8 cellular contexts compared by ENCODE assay signal in the genomic region with DNA sequence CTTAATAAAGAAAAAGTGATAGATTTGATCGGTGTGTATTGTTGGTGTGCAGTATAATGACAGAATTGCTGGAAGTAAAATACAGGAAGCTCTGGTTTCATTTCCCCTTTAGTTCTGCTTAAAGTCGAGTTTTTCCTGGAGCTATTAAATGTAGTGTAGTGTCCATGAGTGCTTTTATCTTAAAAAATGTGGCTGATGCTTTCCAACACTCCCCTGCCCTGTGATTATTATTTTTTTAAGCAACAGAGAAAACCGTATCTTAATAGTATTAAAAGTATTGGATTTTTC. TPM values are rescaled to one million over a fixed set of nuclear protein-coding genes. Genes with fewer than 3 reads are reported as not detected.
DNase-seq lines count a peak whose midpoint lies in the region; ATAC-seq, FAIRE-seq and TF ChIP-seq lines count a peak whose summit lies in the region.

No MANE protein-coding gene starts in this region.

- no peak for DNase-seq in stimulated activated naive CD8-positive, alpha-beta T cell treated with anti-CD3 and anti-CD28 coated beads, Interleukin-15, Interleukin-2, amounts not matched to agents 100 U/mL and 50 U/mL, for 24 hours
- DNase-seq in keratinocyte (ENCODE audit: low read depth, low spot score) (no peak), tibial artery (no peak), NCI-H2107 (lab: John Stamatoyannopoulos, UW) (no peak), sciatic nerve (ENCODE audit: low spot score) (no peak)

- H3K9ac ChIP-seq in keratinocyte (ENCODE audit: control insufficient read depth, extremely low read depth, insufficient read depth, low read length): peak overlapping the region; percentile 91

- H3K4me2 ChIP-seq in keratinocyte (ENCODE audit: control insufficient read depth, extremely low read depth, insufficient read depth, low read depth, low read length): peak overlapping the region; percentile 95

- H3K27me3 Mint-ChIP-seq in stimulated activated naive CD8-positive, alpha-beta T cell treated with anti-CD3 and anti-CD28 coated beads, Interleukin-15, Interleukin-2, amounts not matched to agents 100 ng/mL and 50 ng/mL, for 24 hours: no peaks in the 10 kb centered on the region

- H3K4me1 Mint-ChIP-seq in stimulated activated naive CD8-positive, alpha-beta T cell treated with anti-CD3 and anti-CD28 coated beads, Interleukin-15, Interleukin-2, amounts not matched to agents 100 ng/mL and 50 ng/mL, for 24 hours (ENCODE audit: low read depth): peaks cover 23% of the 10 kb centered on the region

- peak overlapping the region; percentile 98 for H3K27ac Mint-ChIP-seq in stimulated activated naive CD8-positive, alpha-beta T cell treated with anti-CD3 and anti-CD28 coated beads, Interleukin-15, Interleukin-2, amounts not matched to agents 100 ng/mL and 50 ng/mL, for 24 hours

- no peaks in the 10 kb centered on the region for H3K9me3 Mint-ChIP-seq in stimulated activated naive CD8-positive, alpha-beta T cell treated with anti-CD3 and anti-CD28 coated beads, Interleukin-15, Interleukin-2, amounts not matched to agents 100 ng/mL and 50 ng/mL, for 24 hours

- intact Hi-C loops in tibial artery (cut with DNase I; ENCODE audit: low total_unique reads) (loop anchor here (5.0 to 10.0 kb wide), 2 partner anchors 243 to 420 kb away; a partner anchor contains a TSS), sciatic nerve (cut with DNase I) (no loop called here)

- H3K4me3 Mint-ChIP-seq in stimulated activated naive CD8-positive, alpha-beta T cell treated with anti-CD3 and anti-CD28 coated beads, Interleukin-15, Interleukin-2, amounts not matched to agents 100 ng/mL and 50 ng/mL, for 24 hours: peak overlapping the region; percentile 94

- H3K4me1 ChIP-seq in keratinocyte (ENCODE audit: control insufficient read depth, extremely low read depth, insufficient read depth, low read length): peaks cover 10% of the 10 kb centered on the region
- H3K4me1 ChIP-seq in tibial artery: peaks cover 0 to 11% (median 2%) of the 10 kb centered on the region in 4 donors

- H3K36me3 Mint-ChIP-seq in stimulated activated naive CD8-positive, alpha-beta T cell treated with anti-CD3 and anti-CD28 coated beads, Interleukin-15, Interleukin-2, amounts not matched to agents 100 ng/mL and 50 ng/mL, for 24 hours (ENCODE audit: low read depth): peaks cover 30% of the 10 kb centered on the region

- H3K9me3 ChIP-seq in keratinocyte (ENCODE audit: control insufficient read depth, low read depth, low read length) (no peaks in the 10 kb centered on the region), tibial artery (no peaks in the 10 kb centered on the region)

- TF ChIP-seq CTCF in WI38 (IDR thresholded peaks at IDR 0.05; ENCODE audit: low read depth, low read length) (no peak), keratinocyte (optimal IDR thresholded peaks at IDR 0.05 in 1 of 3, IDR thresholded peaks at IDR 0.05 in 1 of 3, conservative IDR thresholded peaks at IDR 0.05 in 1 of 3; ENCODE audit: extremely low read depth in 1 of 3, insufficient read depth in 2 of 3, low read length in 3 of 3) (no peak), tibial artery (IDR thresholded peaks at IDR 0.05) (no peak)

- peak overlapping the region; percentile 95 for H3K4me3 ChIP-seq in WI38 (ENCODE audit: low read depth, low read length)
- H3K4me3 ChIP-seq in keratinocyte (ENCODE audit: control insufficient read depth in 2 of 3, extremely low read depth in 1 of 3, insufficient read depth in 2 of 3, low read depth in 1 of 3, low read length in 3 of 3): peak overlapping the region; percentile 93 to 99 (median 96)
- H3K4me3 ChIP-seq in tibial artery: peak overlapping the region; percentile 87 to 92

- no peak for ATAC-seq in stimulated activated naive CD8-positive, alpha-beta T cell treated with anti-CD3 and anti-CD28 coated beads, Interleukin-15, Interleukin-2, amounts not matched to agents 100 U/mL and 50 U/mL, for 24 hours
- ATAC-seq in HG03095 (IDR thresholded peaks at IDR 0.05; ENCODE audit: unreplicated experiment) (no peak), sciatic nerve (no peak)

- peak overlapping the region; percentile 98 for H2AFZ ChIP-seq in keratinocyte (ENCODE audit: control insufficient read depth, low read length)

- no peaks in the 10 kb centered on the region for H3K9me1 ChIP-seq in keratinocyte (ENCODE audit: control insufficient read depth, extremely low read depth, insufficient read depth, low read length)

- no peaks in the 10 kb centered on the region for H3K27me3 ChIP-seq in keratinocyte (ENCODE audit: control insufficient read depth, extremely low read depth, insufficient read depth, low read length)
- H3K27me3 ChIP-seq in tibial artery: no peaks in the 10 kb centered on the region

- H3K79me2 ChIP-seq in keratinocyte (ENCODE audit: control insufficient read depth, insufficient read depth, low read length): peaks cover 15% of the 10 kb centered on the region

- H3K36me3 ChIP-seq in keratinocyte (ENCODE audit: control insufficient read depth in 2 of 2, extremely low read depth in 1 of 2, insufficient read depth in 2 of 2, low read length in 2 of 2) (peaks cover 3 to 4% of the 10 kb centered on the region in 2 experiments), tibial artery (peaks cover 0 to 25% (median 12%) of the 10 kb centered on the region in 3 donors)

- no peak for FAIRE-seq in keratinocyte (lab: Jason Lieb, UNC)

- dilution Hi-C loops in keratinocyte (cut with MboI; ENCODE audit: extremely low pct_ligation_motif_present, low sequenced_read_pairs): no loop called here

- H4K20me1 ChIP-seq in keratinocyte (ENCODE audit: control insufficient read depth, extremely low read depth, insufficient read depth, low read length): no peaks in the 10 kb centered on the region

- H3K27ac ChIP-seq in keratinocyte (ENCODE audit: control insufficient read depth, insufficient read depth, low read length) (peak overlapping the region; percentile 88), tibial artery (peak overlapping the region; percentile 83 to 85)

RNA-seq across cellular contexts. Expression of a gene that starts 1.1 kb away (rescaled TPM):
- 43.2 to 75.2 TPM (median 71.4 TPM) in 3 replicates for polyA plus RNA-seq in keratinocyte
- 36.6 TPM for polyA plus RNA-seq in keratinocyte (2011; ENCODE audit: low read depth)
- 30.5 and 47.4 TPM in 2 replicates for polyA plus RNA-seq in keratinocyte (2011; cell fraction: cytosol; rRNA removed)
- polyA plus RNA-seq in keratinocyte (2011; cell fraction: nucleus; rRNA removed): 98.8 and 104 TPM in 2 replicates
- polyA plus RNA-seq in keratinocyte (2012; ENCODE audit: low replicate concordance): 35.7 and 44.2 TPM in 2 replicates
- 14.8 to 48.9 TPM (median 40.3 TPM) in 3 replicates for polyA minus RNA-seq in keratinocyte
- polyA minus RNA-seq in keratinocyte (2011; cell fraction: cytosol; rRNA and poly(A)+ RNA removed): 15.7 TPM
- polyA minus RNA-seq in keratinocyte (2011; cell fraction: nucleus; rRNA and poly(A)+ RNA removed): 24.4 and 51.5 TPM in 2 replicates
- total RNA-seq in sciatic nerve: 69.4 TPM
